In genomic region chr6:159065751-159066329, GRCh38 we compare ENCODE assay signal across 27 cellular contexts. TPM values are rescaled to one million over a fixed set of nuclear protein-coding genes. Genes with fewer than 3 reads are reported as not detected.
A peak's percentile ranks its signal among the peaks of the same experiment; 100 is the strongest.
DNase-seq lines count a peak whose midpoint lies in the region; ATAC-seq and TF ChIP-seq lines count a peak whose summit lies in the region.
"Had no signal": no experiment of that assay in that cellular context is flagged by ENCODE, and none has a peak within 500 bp of the region (broad histone marks: within the 10 kb centered on the region; RNA-seq: fewer than 3 reads in every experiment).

No MANE protein-coding gene starts in this region.

- H3K4me3 Mint-ChIP-seq in T-helper 2 cell treated with Interferon-gamma antibody and Interleukin-4, amounts not matched to agents 5 μg/mL and 100 μg/mL, for 36 hours: no peak overlapping the region
- peak overlapping the region in 3 of 7 donors; percentile 3 to 49 (median 27) for H3K4me3 Mint-ChIP-seq in CD8-positive, alpha-beta memory T cell
- H3K4me3 Mint-ChIP-seq in effector memory CD8-positive, alpha-beta T cell: peak overlapping the region in 1 of 2 donors; percentile 81
- H3K4me3 Mint-ChIP-seq: type B pancreatic cell had no signal

- peaks cover 54% of the 10 kb centered on the region for H3K4me1 Mint-ChIP-seq in T-helper 2 cell treated with Interferon-gamma antibody and Interleukin-4, amounts not matched to agents 5 μg/mL and 100 μg/mL, for 36 hours (ENCODE audit: low read depth)
- H3K4me1 Mint-ChIP-seq in CD8-positive, alpha-beta memory T cell: peaks cover 69 to 87% (median 82%) of the 10 kb centered on the region in 3 donors
- H3K4me1 Mint-ChIP-seq in effector memory CD8-positive, alpha-beta T cell (ENCODE audit: low read depth in 2 of 2): peaks cover 49 to 67% of the 10 kb centered on the region in 2 donors

- peaks cover 6% of the 10 kb centered on the region for H3K27me3 Mint-ChIP-seq in T-helper 2 cell treated with Interferon-gamma antibody and Interleukin-4, amounts not matched to agents 5 μg/mL and 100 μg/mL, for 36 hours (ENCODE audit: low read depth)
- H3K27me3 Mint-ChIP-seq in CD8-positive, alpha-beta memory T cell: no peaks in the 10 kb centered on the region
- no peaks in the 10 kb centered on the region for H3K27me3 Mint-ChIP-seq in effector memory CD8-positive, alpha-beta T cell

- POLR2A ChIA-PET in CD8-positive, alpha-beta memory T cell (lab: Charles Lee): interaction anchor here (0.7 to 4.6 kb wide), 3 partner anchors 10 to 22 kb away, joined by 3 to 48 read pairs (median 5); partner anchors contain the start of gene TAGAP

- H3K27me3 ChIP-seq in CD8-positive, alpha-beta memory T cell (ENCODE audit: insufficient read depth, low read length, poor library complexity, severe bottlenecking): no peaks in the 10 kb centered on the region
- H3K27me3 ChIP-seq in neutrophil: no peaks in the 10 kb centered on the region

- TF ChIP-seq CTCF in neutrophil (IDR thresholded peaks at IDR 0.05): no peak

- CTCF ChIA-PET in CD8-positive, alpha-beta memory T cell (lab: Charles Lee): interaction anchor here (1.0 to 6.7 kb wide), 7 partner anchors 9 to 68 kb away, joined by 3 to 65 read pairs (median 17); partner anchors contain the start of gene TAGAP

- H3K4me3 ChIP-seq in CD8-positive, alpha-beta memory T cell (ENCODE audit: low read length): no peak overlapping the region
- no peak overlapping the region for H3K4me3 ChIP-seq in neutrophil (ENCODE audit: low read depth in 1 of 2, low read length in 1 of 2)
- H3K4me3 ChIP-seq: dorsolateral prefrontal cortex, left ventricle myocardium inferior, mucosa of descending colon had no signal

- no peak overlapping the region for H3K27ac ChIP-seq in CD8-positive, alpha-beta memory T cell (ENCODE audit: low read depth, low read length)
- H3K27ac ChIP-seq in neutrophil: peak overlapping the region; percentile 98
- H3K27ac ChIP-seq: 22Rv1, dorsolateral prefrontal cortex, epithelial cell of prostate, left ventricle myocardium inferior had no signal

- peaks cover 51% of the 10 kb centered on the region for H3K4me1 ChIP-seq in CD8-positive, alpha-beta memory T cell (ENCODE audit: insufficient read depth, low read length)
- H3K4me1 ChIP-seq in neutrophil (ENCODE audit: control insufficient read depth in 1 of 2, insufficient read depth in 1 of 2, low read depth in 1 of 2, low read length in 1 of 2): peaks cover 90 to 93% of the 10 kb centered on the region in 2 experiments
- H3K4me1 ChIP-seq: left ventricle myocardium inferior had no signal

- H3K9me3 Mint-ChIP-seq in T-helper 2 cell treated with Interferon-gamma antibody and Interleukin-4, amounts not matched to agents 5 μg/mL and 100 μg/mL, for 36 hours: peaks cover 9% of the 10 kb centered on the region
- no peaks in the 10 kb centered on the region for H3K9me3 Mint-ChIP-seq in CD8-positive, alpha-beta memory T cell
- H3K9me3 Mint-ChIP-seq in effector memory CD8-positive, alpha-beta T cell: no peaks in the 10 kb centered on the region
- H3K9me3 Mint-ChIP-seq: type B pancreatic cell had no signal

- H3K27ac Mint-ChIP-seq in T-helper 2 cell treated with Interferon-gamma antibody and Interleukin-4, amounts not matched to agents 5 μg/mL and 100 μg/mL, for 36 hours: peak overlapping the region; percentile 62
- H3K27ac Mint-ChIP-seq in CD8-positive, alpha-beta memory T cell: peak overlapping the region; percentile 94 to 99 (median 98)
- H3K27ac Mint-ChIP-seq in effector memory CD8-positive, alpha-beta T cell: peak overlapping the region; percentile 84 to 99
- H3K27ac Mint-ChIP-seq: type B pancreatic cell had no signal

- ATAC-seq in effector memory CD8-positive, alpha-beta T cell (replicated peaks): no peak
- no peak for ATAC-seq in HG02588 (IDR thresholded peaks at IDR 0.05; ENCODE audit: unreplicated experiment)
- ATAC-seq: mucosa of descending colon, Right ventricle myocardium inferior had no signal

- no peaks in the 10 kb centered on the region for H3K9me3 ChIP-seq in CD8-positive, alpha-beta memory T cell (ENCODE audit: low read length)
- no peaks in the 10 kb centered on the region for H3K9me3 ChIP-seq in neutrophil
- H3K9me3 ChIP-seq: left ventricle myocardium inferior, mucosa of descending colon had no signal

- no peaks in the 10 kb centered on the region for H3K36me3 ChIP-seq in CD8-positive, alpha-beta memory T cell (ENCODE audit: insufficient read depth, low read length)
- H3K36me3 ChIP-seq in neutrophil: no peaks in the 10 kb centered on the region
- H3K36me3 ChIP-seq: left ventricle myocardium inferior had no signal

- H3K36me3 Mint-ChIP-seq in T-helper 2 cell treated with Interferon-gamma antibody and Interleukin-4, amounts not matched to agents 5 μg/mL and 100 μg/mL, for 36 hours (ENCODE audit: low read depth): peaks cover 5% of the 10 kb centered on the region
- H3K36me3 Mint-ChIP-seq in CD8-positive, alpha-beta memory T cell: peaks cover 0 to 4% (median 0%) of the 10 kb centered on the region in 3 donors
- peaks cover 7% of the 10 kb centered on the region for H3K36me3 Mint-ChIP-seq in effector memory CD8-positive, alpha-beta T cell (ENCODE audit: insufficient read depth)
- H3K36me3 Mint-ChIP-seq: type B pancreatic cell had no signal

- DNase-seq in T-helper 2 cell treated with Interferon-gamma antibody and Interleukin-4, amounts not matched to agents 5 μg/mL and 100 μg/mL, for 36 hours (ENCODE audit: low spot score): no peak
- DNase-seq in T-helper 2 cell (no peak), HPDE6-E6E7 (ENCODE audit: extremely low spot score) (no peak), DMS 273 treated with DMSO at 0.1 percent for 48 hours (lab: John Stamatoyannopoulos, UW) (no peak)
- DNase-seq in CD8-positive, alpha-beta memory T cell: no peak
- DNase-seq in effector memory CD8-positive, alpha-beta T cell: no peak
- DNase-seq: activated gamma-delta T cell; aorta; central memory CD4-positive, alpha-beta T cell; COR-L47; DND-41; dorsolateral prefrontal cortex; Kasumi-1; left ventricle myocardium inferior; mucosa of descending colon; NCI-H1048; NCI-H2029; NCI-H226; NCI-H82; nucleus accumbens; stimulated activated CD4-positive, alpha-beta T cell treated with anti-CD3 and anti-CD28 coated beads, Interleukin-4, amount 100 ng/mL, for 1 hour had no signal

RNA-seq across cellular contexts. Expression of gene TAGAP, which starts 21.0 kb away (rescaled TPM):
- total RNA-seq in CD8-positive, alpha-beta memory T cell: 100 to 1,000 TPM; 140 to 145 TPM
- polyA plus RNA-seq in CD8-positive, alpha-beta memory T cell: 193 TPM
